In genomic region chr3:79255292-79255691, GRCh38 we compare ENCODE assay signal across 24 cellular contexts.
"Had no signal": no experiment of that assay in that cellular context is flagged by ENCODE, and none has a peak within 500 bp of the region (broad histone marks: within the 10 kb centered on the region; RNA-seq: fewer than 3 reads in every experiment).

No MANE protein-coding gene starts in this region.

- H3K9me3 ChIP-seq: colonic mucosa, esophagus squamous epithelium, gastrocnemius medialis, heart right ventricle, left lung, lower lobe of right lung, mucosa of descending colon had no signal

- H3K27me3 ChIP-seq: colonic mucosa, esophagus squamous epithelium, gastrocnemius medialis, heart right ventricle, left lung had no signal

- ATAC-seq: effector memory CD8-positive, alpha-beta T cell; esophagus mucosa; gastrocnemius medialis; heart right ventricle; left cardiac atrium; left lung; left ventricle myocardium superior; lower lobe of right lung; mucosa of descending colon had no signal

- FAIRE-seq: endometrium, islet of Langerhans, keratinocyte had no signal

- DNase-seq: colonic mucosa; cortex of kidney; effector CD8-positive, alpha-beta T cell; effector memory CD8-positive, alpha-beta T cell; endodermal cell; erythroblast; esophagus squamous epithelium; gastrocnemius medialis; glutamatergic neuron; head of caudate nucleus; heart right ventricle; hippocampal formation; left cardiac atrium; left lung; left ventricle myocardium superior; lower lobe of right lung; mesenchymal stem cell; mucosa of descending colon; naive B cell had no signal

- H3K4me1 ChIP-seq: colonic mucosa, esophagus squamous epithelium, gastrocnemius medialis, heart right ventricle, left lung, lower lobe of right lung had no signal

- H3K27ac ChIP-seq: colonic mucosa, epithelial cell of prostate, esophagus squamous epithelium, gastrocnemius medialis, heart right ventricle, left lung, lower lobe of right lung had no signal

- H3K36me3 ChIP-seq: colonic mucosa, esophagus squamous epithelium, gastrocnemius medialis, heart right ventricle, left lung, lower lobe of right lung had no signal

- H3K4me3 ChIP-seq: colonic mucosa, esophagus squamous epithelium, gastrocnemius medialis, heart right ventricle, left lung, lower lobe of right lung, mucosa of descending colon had no signal
